In genomic region chr5:145925353-145925752, GRCh38 we compare ENCODE assay signal across 11 cellular contexts. TPM values are rescaled to one million over a fixed set of nuclear protein-coding genes. Genes with fewer than 3 reads are reported as not detected.
DNase-seq lines count a peak whose midpoint lies in the region; ATAC-seq and TF ChIP-seq lines count a peak whose summit lies in the region.
"Had no signal": no experiment of that assay in that cellular context is flagged by ENCODE, and none has a peak within 500 bp of the region (broad histone marks: within the 10 kb centered on the region; RNA-seq: fewer than 3 reads in every experiment).

No MANE protein-coding gene starts in this region.

- H3K27ac Mint-ChIP-seq in immature natural killer cell = no peak overlapping the region
- H3K27ac Mint-ChIP-seq: T-helper 17 cell had no signal

- H3K4me1 ChIP-seq in GM23248 (ENCODE audit: insufficient read depth) = peaks cover 29% of the 10 kb centered on the region
- H3K4me1 ChIP-seq in SJSA1 (replicated peaks) = peaks cover 31% of the 10 kb centered on the region
- H3K4me1 ChIP-seq in sigmoid colon = peaks cover 0 to 17% (median 8%) of the 10 kb centered on the region in 4 donors

- no peak overlapping the region for H2AFZ ChIP-seq in GM23248

- no peaks in the 10 kb centered on the region for H3K79me2 ChIP-seq in GM23248 (ENCODE audit: insufficient read depth)

- H3K4me2 ChIP-seq in GM23248 (ENCODE audit: unreplicated experiment) = peak overlapping the region; percentile 54

- peak overlapping the region; percentile 67 for H3K27ac ChIP-seq in GM23248
- H3K27ac ChIP-seq in SJSA1 = peak overlapping the region; percentile 93
- peak overlapping the region in 3 of 4 donors; percentile 0 to 69 (median 25) for H3K27ac ChIP-seq in sigmoid colon

- ATAC-seq in GM21737 (IDR thresholded peaks at IDR 0.05; ENCODE audit: unreplicated experiment) = no peak
- ATAC-seq: T-helper 17 cell had no signal

- DNase-seq in GM23248 (peak; percentile 85), SJSA1 (ENCODE audit: low read depth in 1 of 2, low spot score in 2 of 2) (peak; percentile 76 to 93), fibroblast of the aortic adventitia (ENCODE audit: low read depth) (peak; percentile 95), sigmoid colon (no peak), NCI-H2171 (lab: John Stamatoyannopoulos, UW) (no peak), immature natural killer cell (no peak)
- no peak for DNase-seq in stimulated activated naive CD4-positive, alpha-beta T cell treated with Interleukin-2 at 50 U/mL for 16 hours (lab: John Stamatoyannopoulos, UW)
- DNase-seq: activated T-cell treated with anti-CD3 and anti-CD28 coated beads for 4 hours, NCI-H2171 treated with DMSO at 0.1 percent for 48 hours, T-helper 17 cell had no signal

- no peak for TF ChIP-seq POLR2A in sigmoid colon (IDR thresholded peaks at IDR 0.05)

- intact Hi-C loops in sigmoid colon (cut with DNase I) = no loop called here

- no peaks in the 10 kb centered on the region for H3K9me2 ChIP-seq in GM23248 (ENCODE audit: insufficient read depth)

- no peaks in the 10 kb centered on the region for H3K36me3 Mint-ChIP-seq in immature natural killer cell

- peaks cover 10% of the 10 kb centered on the region; the same call in 1 of the 2 replicates for H3K27me3 ChIP-seq in GM23248 (replicated peaks; ENCODE audit: insufficient read depth)
- H3K27me3 ChIP-seq in SJSA1 (replicated peaks) = no peaks in the 10 kb centered on the region
- no peaks in the 10 kb centered on the region for H3K27me3 ChIP-seq in sigmoid colon

- H3K36me3 ChIP-seq in GM23248 (ENCODE audit: low read depth) (no peaks in the 10 kb centered on the region), SJSA1 (no peaks in the 10 kb centered on the region), sigmoid colon (no peaks in the 10 kb centered on the region)

- TF ChIP-seq EP300 in sigmoid colon (IDR thresholded peaks at IDR 0.05) = no peak

- in situ Hi-C loops in GM23248 (cut with MboI) = no loop called here

- H3K27me3 Mint-ChIP-seq in immature natural killer cell (ENCODE audit: low read depth in 3 of 3) = peaks cover 0 to 1% (median 0%) of the 10 kb centered on the region in 3 donors

- no peaks in the 10 kb centered on the region for H3K9me3 Mint-ChIP-seq in immature natural killer cell

- no peaks in the 10 kb centered on the region for H4K20me1 ChIP-seq in GM23248 (ENCODE audit: insufficient read depth)

- H3K9ac ChIP-seq in GM23248 = no peak overlapping the region

- WGBS in GM23248 (ENCODE audit: low coverage in 1 of 2, low lambda C conversion rate in 2 of 2, missing lambda C conversion rate in 2 of 2), 2 experiments = 0 to 5% methylated on average over 1 of the region's 1 CpG
- WGBS in sigmoid colon, 2 donors = 44 to 78% methylated on average over 1 of the region's 1 CpG

- H3F3A ChIP-seq in GM23248 (ENCODE audit: insufficient read depth) = peaks cover 31% of the 10 kb centered on the region

- no peak overlapping the region for H3K4me3 Mint-ChIP-seq in immature natural killer cell
- H3K4me3 Mint-ChIP-seq: T-helper 17 cell had no signal

- H3K4me3 ChIP-seq in GM23248 (no peak overlapping the region), SJSA1 (no peak overlapping the region), fibroblast of the aortic adventitia (ENCODE audit: low read depth, low read length) (no peak overlapping the region), sigmoid colon (no peak overlapping the region)

- H3K4me1 Mint-ChIP-seq in immature natural killer cell = no peaks in the 10 kb centered on the region
- H3K4me1 Mint-ChIP-seq: T-helper 17 cell had no signal

- H3K9me3 ChIP-seq in GM23248 (ENCODE audit: low read depth) (no peaks in the 10 kb centered on the region), SJSA1 (replicated peaks) (peaks cover 3% of the 10 kb centered on the region; the same call in 1 of the 2 replicates), sigmoid colon (no peaks in the 10 kb centered on the region)

- TF ChIP-seq CTCF in fibroblast of the aortic adventitia (IDR thresholded peaks at IDR 0.05; ENCODE audit: insufficient read depth, low read length) (no peak), sigmoid colon (IDR thresholded peaks at IDR 0.05) (no peak)

RNA-seq across cellular contexts. Expression of gene SH3RF2, which starts 11.0 kb away (rescaled TPM):
- total RNA-seq in GM23248 (2014; rRNA removed; shearing (Covaris generic)) = not detected in 2 replicates
- polyA plus RNA-seq in GM23248 (2016; fragmentation: Nextera tagmentation; extraction: Ambion mirVana) (0.21 and 0.37 TPM in 2 replicates), sigmoid colon (10 to 100 TPM; 12.9 to 37.9 (median 13.8) TPM), immature natural killer cell (not detected)
- total RNA-seq in SJSA1 (2014; rRNA removed; shearing (Covaris generic)) = 11.2 and 23.1 TPM in 2 replicates
- total RNA-seq in fibroblast of the aortic adventitia (ENCODE audit: low replicate concordance) (0.49 and 6.7 TPM in 2 replicates), sigmoid colon (1 to 10 TPM in 1 of 4 donors, under 1 TPM in 3; 0.28 to 1.4 (median 0.74) TPM)

RNA-seq across cellular contexts. Expression of gene GRXCR2, which starts 52.5 kb away (rescaled TPM):
- total RNA-seq in GM23248 (2014; rRNA removed; shearing (Covaris generic)) = not detected in 2 replicates
- not detected in 2 replicates for polyA plus RNA-seq in GM23248 (2016; fragmentation: Nextera tagmentation; extraction: Ambion mirVana)
- 0.21 TPM in 1 of 2 replicates, not detected in the other for total RNA-seq in SJSA1 (2014; rRNA removed; shearing (Covaris generic))
- 0.09 TPM in 1 of 2 replicates, not detected in the other for total RNA-seq in fibroblast of the aortic adventitia (ENCODE audit: low replicate concordance)
- total RNA-seq in sigmoid colon = not detected
- not detected for polyA plus RNA-seq in sigmoid colon
- not detected for polyA plus RNA-seq in immature natural killer cell
- total RNA-seq: T-helper 17 cell had no signal

Comparison
In these comparisons a context has a peak if more than half of its experiments do, and no peak if none do; other contexts are left out.
1. DNase-seq: peak in GM23248 (single experiment), SJSA1 (2 of 2) and fibroblast of the aortic adventitia (single experiment); none in sigmoid colon (single experiment), stimulated activated naive CD4-positive, alpha-beta T cell treated with Interleukin-2 at 50 U/mL for 16 hours (single experiment), NCI-H2171 (single experiment) and immature natural killer cell (0 of 3).
2. H3K27ac ChIP-seq: peak in every context shown above with its lines; median percentile 93 in SJSA1; 67 in GM23248; 25 in sigmoid colon.